Comparison of ENCODE assay signal across 8 cellular contexts in the genomic region with DNA sequence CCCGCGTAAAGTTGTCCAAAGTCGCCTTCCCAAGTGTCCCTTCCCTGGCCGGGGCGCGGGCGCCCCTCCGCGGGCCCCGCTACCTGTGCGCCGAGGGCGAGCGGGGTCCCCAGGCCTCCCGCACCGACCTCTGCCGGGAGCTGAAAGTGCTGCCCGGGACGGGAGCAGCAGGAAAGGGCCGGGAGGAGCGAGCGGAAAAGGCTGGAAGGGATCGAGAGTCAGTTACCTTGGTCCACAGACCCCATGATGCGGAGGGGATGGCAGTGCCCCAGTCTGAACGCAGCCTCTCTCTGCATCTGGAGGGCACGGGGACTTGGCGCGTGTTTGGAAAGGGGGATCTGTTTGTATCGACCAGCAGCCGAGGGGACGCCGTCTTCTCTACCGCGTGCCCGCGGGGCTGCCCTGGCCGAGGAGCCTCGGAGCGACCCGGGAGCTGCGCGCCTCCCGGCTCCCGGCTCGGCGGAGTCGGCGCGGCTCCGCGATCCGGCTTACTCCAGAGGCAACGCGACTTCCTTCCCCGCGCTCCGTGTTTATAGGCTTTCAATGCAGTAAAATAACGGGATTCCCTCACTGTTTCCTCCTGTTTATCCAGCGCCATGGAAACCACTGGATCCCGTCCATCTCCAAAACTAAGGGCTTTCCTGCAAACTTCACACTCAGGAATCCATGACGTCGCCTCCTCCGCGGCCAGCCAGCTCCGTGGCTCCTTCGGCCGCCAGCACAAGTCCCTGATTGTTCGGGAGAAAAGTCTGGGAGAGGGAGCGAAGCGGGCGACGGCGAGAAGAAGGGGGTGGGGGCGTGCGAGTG. TPM values are rescaled to one million over a fixed set of nuclear protein-coding genes. Genes with fewer than 3 reads are reported as not detected.
DNase-seq lines count a peak whose midpoint lies in the region; ATAC-seq, FAIRE-seq and TF ChIP-seq lines count a peak whose summit lies in the region.

No MANE protein-coding gene starts in this region.

- no TSS peak for BruUV-seq in GM12878 (replicated peaks; lab: Mats Ljungman, UMichigan)

- H3K9me3 ChIP-seq in OCI-LY1 (ENCODE audit: low read length) = no peaks in the 10 kb centered on the region
- H3K9me3 ChIP-seq in GM12878 (replicated peaks; ENCODE audit: control insufficient read depth, insufficient read depth, low read length) = no peaks in the 10 kb centered on the region

- TF ChIP-seq RAD21 in GM12878 (IDR thresholded peaks at IDR 0.05; ENCODE audit: insufficient read depth, low read depth, low read length) = no peak; the same call in 1 of the 2 replicates

- H2AFZ ChIP-seq in OCI-LY1 (ENCODE audit: low read length) (no peak overlapping the region), GM12878 (ENCODE audit: control insufficient read depth, low read depth, low read length) (no peak overlapping the region; the same call in 1 of the 2 replicates)

- H3K27ac ChIP-seq in OCI-LY1 (ENCODE audit: low read depth, low read length, poor library complexity, severe bottlenecking) = no peak overlapping the region
- H3K27ac ChIP-seq in GM12878 (ENCODE audit: control insufficient read depth, insufficient read depth) = no peak overlapping the region

- H3K27me3 ChIP-seq in OCI-LY1 (ENCODE audit: insufficient read depth, low read length) = peaks cover 24% of the 10 kb centered on the region; the same call in 1 of the 2 replicates
- H3K27me3 ChIP-seq in GM12878 (replicated peaks in 1 of 2; ENCODE audit: control insufficient read depth in 2 of 2, insufficient read depth in 2 of 2, low read length in 1 of 2) = peaks cover 13 to 33% of the 10 kb centered on the region in 2 experiments

- ATAC-seq in GM12878 = peak; percentile 59
- ATAC-seq in HG02840 (IDR thresholded peaks at IDR 0.05; ENCODE audit: low FRiP score, unreplicated experiment) = no peak

- H3F3A ChIP-seq in OCI-LY1 (ENCODE audit: insufficient read depth, low read length) = no peaks in the 10 kb centered on the region

- no peak for TF ChIP-seq CTCF in OCI-LY1 (IDR thresholded peaks at IDR 0.05; ENCODE audit: low read length)
- peak in 1 of 3 experiments; percentile 14; a peak in 1 of 6 replicates for TF ChIP-seq CTCF in GM12878 (IDR thresholded peaks at IDR 0.05 in 2 of 3, conservative IDR thresholded peaks at IDR 0.05 in 1 of 3; ENCODE audit: control insufficient read depth in 2 of 3, extremely low read depth in 1 of 3, insufficient read depth in 1 of 3, low read depth in 3 of 3, low read length in 3 of 3)

- FAIRE-seq in GM12878 (lab: Jason Lieb, UNC) = no peak

- H3K36me3 ChIP-seq in OCI-LY1 (ENCODE audit: insufficient read depth, low read length) = no peaks in the 10 kb centered on the region
- H3K36me3 ChIP-seq in GM12878 (ENCODE audit: control insufficient read depth in 2 of 2, insufficient read depth in 2 of 2, low read length in 1 of 2) = no peaks in the 10 kb centered on the region

- H3K9me2 ChIP-seq in OCI-LY1 (ENCODE audit: low read depth, low read length) = no peaks in the 10 kb centered on the region

- H4K20me1 ChIP-seq in OCI-LY1 (ENCODE audit: insufficient read depth, low read length) (no peaks in the 10 kb centered on the region), GM12878 (ENCODE audit: control insufficient read depth, insufficient read depth) (no peaks in the 10 kb centered on the region; the same call in 1 of the 2 replicates)

- SMC1A ChIA-PET in GM12878 (lab: Charles Lee; ENCODE audit: uncharacterized antibody, unreplicated experiment) = no interaction called here

- H3K9ac ChIP-seq in OCI-LY1 (ENCODE audit: low read length) (no peak overlapping the region), GM12878 (ENCODE audit: control insufficient read depth, insufficient read depth, low read length) (no peak overlapping the region; the same call in 1 of the 2 replicates)

- TF ChIP-seq EP300 in GM12878 (IDR thresholded peaks at IDR 0.05; ENCODE audit: borderline replicate concordance in 1 of 2, control insufficient read depth in 1 of 2, low read depth in 2 of 2, low read length in 2 of 2) = no peak

- CTCF ChIA-PET in GM12878 (lab: Yijun Ruan, JAX) = interaction anchor here (1.3 kb wide), 1 partner anchor 176 kb away, joined by 4 read pairs; no protein-coding TSS in a partner anchor

- no peaks in the 10 kb centered on the region for H3K79me2 ChIP-seq in OCI-LY1 (ENCODE audit: insufficient read depth, low read length)
- no peaks in the 10 kb centered on the region for H3K79me2 ChIP-seq in GM12878 (ENCODE audit: control insufficient read depth, insufficient read depth, low read length)

- H3K4me1 ChIP-seq in OCI-LY1 (ENCODE audit: insufficient read depth, low read length, severe bottlenecking) = peaks cover 11% of the 10 kb centered on the region
- no peaks in the 10 kb centered on the region; the same call in 1 of the 2 replicates for H3K4me1 ChIP-seq in GM12878 (ENCODE audit: control insufficient read depth, insufficient read depth, low read length)

- intact Hi-C loops in GM12878 (cut with micrococcal nuclease; ENCODE audit: unreplicated experiment) = no loop called here

- peak; percentile 35 for DNase-seq in stimulated activated CD4-positive, alpha-beta T cell treated with anti-CD3 and anti-CD28 coated beads, Interleukin-15, amount 100 ng/mL, for 24 hours
- no peak for DNase-seq in stimulated activated CD4-positive, alpha-beta T cell treated with anti-CD3 and anti-CD28 coated beads, Interleukin-2, amount 100 ng/mL, for 48 hours
- DNase-seq in GM12878 (ENCODE audit: low read depth, low spot score) (no peak), hepatic stellate cell (ENCODE audit: low spot score) (peak; percentile 89), pons (ENCODE audit: low spot score) (peak; percentile 64), NCI-H1694 (lab: John Stamatoyannopoulos, UW) (no peak)

- RAD21 ChIA-PET in GM12878 (lab: Charles Lee; ENCODE audit: unreplicated experiment) = no interaction called here

- in situ Hi-C loops in GM12878 (cut with MboI) = no loop called here

- no peak for TF ChIP-seq POLR2A in GM12878 (IDR thresholded peaks at IDR 0.05; ENCODE audit: low read depth, low read length)

- POLR2A ChIA-PET in GM12878 (lab: Charles Lee) = no interaction called here

- H3K4me2 ChIP-seq in OCI-LY1 (ENCODE audit: low read length) = 0 out of 2 replicates have a peak overlapping the region, but pooled peaks have one; percentile 20
- peak overlapping the region; percentile 70 for H3K4me2 ChIP-seq in GM12878 (ENCODE audit: control insufficient read depth, insufficient read depth)

- H3K4me3 ChIP-seq in OCI-LY1 (ENCODE audit: low read depth, low read length, poor library complexity, severe bottlenecking) (no peak overlapping the region), GM12878 (peak overlapping the region; percentile 22; the same call in 1 of the 2 replicates)

- 15% methylated on average over 53 of the region's 75 CpGs for WGBS in GM12878 (ENCODE audit: insufficient coverage, insufficient replicate concordance, low lambda C conversion rate, missing lambda C conversion rate)

TF ChIP-seq in GM12878, 131 proteins besides CTCF, POLR2A, EP300 and RAD21 (continues in another document):
- TF ChIP-seq MYB (IDR thresholded peaks at IDR 0.05; ENCODE audit: borderline replicate concordance, low read depth, low read length) (no peak), CBX3 (IDR thresholded peaks at IDR 0.05; ENCODE audit: borderline replicate concordance, low read depth) (no peak), RELA (IDR thresholded peaks at IDR 0.05; ENCODE audit: borderline replicate concordance, partially characterized antibody) (no peak), BACH1 (IDR thresholded peaks at IDR 0.05; ENCODE audit: borderline replicate concordance) (no peak)
- TF ChIP-seq, protein P1, sequence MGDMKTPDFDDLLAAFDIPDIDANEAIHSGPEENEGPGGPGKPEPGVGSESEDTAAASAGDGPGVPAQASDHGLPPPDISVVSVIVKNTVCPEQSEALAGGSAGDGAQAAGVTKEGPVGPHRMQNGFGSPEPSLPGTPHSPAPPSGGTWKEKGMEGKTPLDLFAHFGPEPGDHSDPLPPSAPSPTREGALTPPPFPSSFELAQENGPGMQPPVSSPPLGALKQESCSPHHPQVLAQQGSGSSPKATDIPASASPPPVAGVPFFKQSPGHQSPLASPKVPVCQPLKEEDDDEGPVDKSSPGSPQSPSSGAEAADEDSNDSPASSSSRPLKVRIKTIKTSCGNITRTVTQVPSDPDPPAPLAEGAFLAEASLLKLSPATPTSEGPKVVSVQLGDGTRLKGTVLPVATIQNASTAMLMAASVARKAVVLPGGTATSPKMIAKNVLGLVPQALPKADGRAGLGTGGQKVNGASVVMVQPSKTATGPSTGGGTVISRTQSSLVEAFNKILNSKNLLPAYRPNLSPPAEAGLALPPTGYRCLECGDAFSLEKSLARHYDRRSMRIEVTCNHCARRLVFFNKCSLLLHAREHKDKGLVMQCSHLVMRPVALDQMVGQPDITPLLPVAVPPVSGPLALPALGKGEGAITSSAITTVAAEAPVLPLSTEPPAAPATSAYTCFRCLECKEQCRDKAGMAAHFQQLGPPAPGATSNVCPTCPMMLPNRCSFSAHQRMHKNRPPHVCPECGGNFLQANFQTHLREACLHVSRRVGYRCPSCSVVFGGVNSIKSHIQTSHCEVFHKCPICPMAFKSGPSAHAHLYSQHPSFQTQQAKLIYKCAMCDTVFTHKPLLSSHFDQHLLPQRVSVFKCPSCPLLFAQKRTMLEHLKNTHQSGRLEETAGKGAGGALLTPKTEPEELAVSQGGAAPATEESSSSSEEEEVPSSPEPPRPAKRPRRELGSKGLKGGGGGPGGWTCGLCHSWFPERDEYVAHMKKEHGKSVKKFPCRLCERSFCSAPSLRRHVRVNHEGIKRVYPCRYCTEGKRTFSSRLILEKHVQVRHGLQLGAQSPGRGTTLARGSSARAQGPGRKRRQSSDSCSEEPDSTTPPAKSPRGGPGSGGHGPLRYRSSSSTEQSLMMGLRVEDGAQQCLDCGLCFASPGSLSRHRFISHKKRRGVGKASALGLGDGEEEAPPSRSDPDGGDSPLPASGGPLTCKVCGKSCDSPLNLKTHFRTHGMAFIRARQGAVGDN (IDR thresholded peaks at IDR 0.05) = no peak

RNA-seq across cellular contexts. Expression of a gene that starts 20.0 kb away (rescaled TPM):
- total RNA-seq in GM12878 (2013; cell fraction: nucleolus; rRNA removed) = 24.0 and 24.8 TPM in 2 replicates
- total RNA-seq in GM12878 (2014; rRNA removed) (5.1 TPM in 2 replicates), GM12878 (2014; rRNA removed; fragmentation: Illumina TruSeq; extraction: Trizol) (3.7 and 4.3 TPM in 2 replicates), GM12878 (2021) (17.5 and 20.0 TPM in 2 replicates)
- polyA plus RNA-seq in GM12878 (2011; ENCODE audit: low read depth) = 4.4 TPM
- polyA plus RNA-seq in GM12878 (2011; rRNA removed) (7.6 and 7.9 TPM in 2 replicates), GM12878 (2014; fragmentation: Illumina TruSeq; extraction: Trizol) (12.3 and 12.7 TPM in 2 replicates), GM12878 (2014; fragmentation: Nextera tagmentation; extraction: Ambion mirVana) (1 to 10 TPM; 3.3 to 7.3 TPM), GM12878 (2014; rRNA removed) (5.6 and 6.8 TPM in 2 replicates), GM12878 (2016; fragmentation: Nextera tagmentation; extraction: Ambion mirVana) (1 to 10 TPM; 7.3 to 7.7 TPM)
- 5.2 and 9.2 TPM in 2 replicates for polyA plus RNA-seq in GM12878 (2011; cell fraction: cytosol; rRNA removed)
- 15.6 and 22.7 TPM in 2 replicates for polyA plus RNA-seq in GM12878 (2011; cell fraction: nucleus; rRNA removed)
- polyA plus RNA-seq in GM12878 (2012) = 5.3 and 9.1 TPM in 2 replicates
- polyA minus RNA-seq in GM12878 (2011; rRNA and poly(A)+ RNA removed) = 12.2 and 12.7 TPM in 2 replicates
- 11.8 and 12.8 TPM in 2 replicates for polyA minus RNA-seq in GM12878 (2011; cell fraction: cytosol; rRNA and poly(A)+ RNA removed)
- polyA minus RNA-seq in GM12878 (2011; cell fraction: nucleus; rRNA and poly(A)+ RNA removed) = 10.2 and 22.1 TPM in 2 replicates

Comparison
In these comparisons a context has a peak if more than half of its experiments do, and no peak if none do; other contexts are left out.
1. DNase-seq: peak in stimulated activated CD4-positive, alpha-beta T cell treated with anti-CD3 and anti-CD28 coated beads, Interleukin-15, amount 100 ng/mL, for 24 hours (single experiment), hepatic stellate cell (single experiment) and pons (single experiment); none in stimulated activated CD4-positive, alpha-beta T cell treated with anti-CD3 and anti-CD28 coated beads, Interleukin-2, amount 100 ng/mL, for 48 hours (0 of 2), GM12878 (single experiment) and NCI-H1694 (single experiment).